ENCODE assay signal across 22 cellular contexts in the genomic region with DNA sequence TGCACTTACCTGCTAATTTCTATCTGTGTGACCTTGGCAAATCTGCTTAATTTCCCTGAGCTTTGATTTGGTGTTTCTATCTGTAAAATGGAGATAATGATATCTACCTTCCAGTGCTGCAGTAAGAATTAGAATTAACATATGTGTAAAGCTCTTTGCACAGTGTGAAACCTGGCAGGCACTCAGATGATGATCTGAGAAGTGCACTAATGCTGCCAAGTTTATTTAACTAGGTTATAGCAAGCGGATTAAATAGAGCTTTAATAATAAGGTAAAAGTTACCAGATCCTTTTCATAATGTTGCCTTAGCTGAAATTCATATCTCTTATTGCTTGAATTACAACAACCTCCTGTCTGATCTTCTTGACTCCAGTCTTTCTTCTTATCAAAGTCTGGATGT.
A peak's percentile ranks its signal among the peaks of the same experiment; 100 is the strongest.
DNase-seq lines count a peak whose midpoint lies in the region; ATAC-seq and TF ChIP-seq lines count a peak whose summit lies in the region.
"Had no signal": no experiment of that assay in that cellular context is flagged by ENCODE, and none has a peak within 500 bp of the region (broad histone marks: within the 10 kb centered on the region; RNA-seq: fewer than 3 reads in every experiment).

No MANE protein-coding gene starts in this region.

- no peak for DNase-seq in CD8-positive, alpha-beta T cell
- DNase-seq in NCI-H446 treated with DMSO at 0.1 percent for 48 hours (lab: John Stamatoyannopoulos, UW) (peak; percentile 22), astrocyte of the cerebellum (ENCODE audit: low read depth) (peak; percentile 57)
- no peak for DNase-seq in naive thymus-derived CD4-positive, alpha-beta T cell
- DNase-seq: Calu3, GOT3, HFFc6, NCI-H1048, NCI-H1436, NCI-H2029, NCI-H526, SIG-M5, SK-N-SH, SW 1271, T-helper 17 cell had no signal

- H3K9me3 Mint-ChIP-seq in CD8-positive, alpha-beta T cell, result peaks cover 12% of the 10 kb centered on the region
- peaks cover 0 to 12% (median 0%) of the 10 kb centered on the region in 11 donors for H3K9me3 Mint-ChIP-seq in naive thymus-derived CD4-positive, alpha-beta T cell
- H3K9me3 Mint-ChIP-seq: HFFc6 had no signal

- no peaks in the 10 kb centered on the region for H3K27me3 ChIP-seq in CD8-positive, alpha-beta T cell (ENCODE audit: insufficient read depth, low read length)
- H3K27me3 ChIP-seq in naive thymus-derived CD4-positive, alpha-beta T cell (ENCODE audit: control insufficient read depth in 2 of 2, insufficient read depth in 2 of 2, low read length in 2 of 2), result no peaks in the 10 kb centered on the region

- no peaks in the 10 kb centered on the region for H3K27me3 Mint-ChIP-seq in CD8-positive, alpha-beta T cell (ENCODE audit: low read depth)
- peaks cover 0 to 2% (median 0%) of the 10 kb centered on the region in 5 donors for H3K27me3 Mint-ChIP-seq in naive thymus-derived CD4-positive, alpha-beta T cell
- H3K27me3 Mint-ChIP-seq: T-helper 17 cell had no signal

- CTCF ChIA-PET in CD8-positive, alpha-beta T cell (lab: Charles Lee), result interaction anchor here (0.8 kb wide), 1 partner anchor 18 kb away, joined by 3 read pairs; no protein-coding TSS in a partner anchor
- CTCF ChIA-PET in naive thymus-derived CD4-positive, alpha-beta T cell (lab: Charles Lee), result no interaction called here

- H3K4me1 ChIP-seq in CD8-positive, alpha-beta T cell (ENCODE audit: insufficient read depth, low read length), result peaks cover 39% of the 10 kb centered on the region
- H3K4me1 ChIP-seq in naive thymus-derived CD4-positive, alpha-beta T cell (ENCODE audit: control insufficient read depth in 2 of 2, insufficient read depth in 2 of 2, low read length in 2 of 2), result peaks cover 36% of the 10 kb centered on the region in 2 donors
- H3K4me1 ChIP-seq: HAP-1 had no signal

- in situ Hi-C loops in astrocyte of the cerebellum (cut with HindIII; ENCODE audit: low sequenced_read_pairs), result no loop called here

- H3K4me3 Mint-ChIP-seq in CD8-positive, alpha-beta T cell, result no peak overlapping the region
- no peak overlapping the region for H3K4me3 Mint-ChIP-seq in naive thymus-derived CD4-positive, alpha-beta T cell
- H3K4me3 Mint-ChIP-seq: B cell, HFFc6, T-helper 17 cell had no signal

- H3K36me3 ChIP-seq in CD8-positive, alpha-beta T cell (ENCODE audit: insufficient read depth, low read length), result no peaks in the 10 kb centered on the region
- no peaks in the 10 kb centered on the region for H3K36me3 ChIP-seq in naive thymus-derived CD4-positive, alpha-beta T cell (ENCODE audit: control insufficient read depth in 2 of 3, insufficient read depth in 3 of 3, low read length in 3 of 3)
- H3K36me3 ChIP-seq: HAP-1 had no signal

- H3K27ac ChIP-seq in CD8-positive, alpha-beta T cell (ENCODE audit: low read depth, low read length), result no peak overlapping the region
- H3K27ac ChIP-seq in naive thymus-derived CD4-positive, alpha-beta T cell (ENCODE audit: low read depth, low read length), result no peak overlapping the region
- H3K27ac ChIP-seq: C4-2B had no signal

- POLR2A ChIA-PET in CD8-positive, alpha-beta T cell (lab: Charles Lee), result no interaction called here
- POLR2A ChIA-PET in naive thymus-derived CD4-positive, alpha-beta T cell (lab: Charles Lee), result no interaction called here

- no peak for ATAC-seq in CD8-positive, alpha-beta T cell
- ATAC-seq in naive thymus-derived CD4-positive, alpha-beta T cell, result no peak
- ATAC-seq in GM18868 (IDR thresholded peaks at IDR 0.05; ENCODE audit: unreplicated experiment) (no peak), HG03457 (IDR thresholded peaks at IDR 0.05; ENCODE audit: unreplicated experiment) (no peak), HG02870 (IDR thresholded peaks at IDR 0.05; ENCODE audit: unreplicated experiment) (no peak)
- ATAC-seq: GM12878, T-helper 17 cell had no signal

- no peak overlapping the region for H3K4me3 ChIP-seq in CD8-positive, alpha-beta T cell (ENCODE audit: low read depth, low read length)
- no peak overlapping the region for H3K4me3 ChIP-seq in astrocyte of the cerebellum (ENCODE audit: low read depth, low read length)
- no peak overlapping the region for H3K4me3 ChIP-seq in naive thymus-derived CD4-positive, alpha-beta T cell (ENCODE audit: low read length)
- H3K4me3 ChIP-seq: GM12878, HAP-1 had no signal

- TF ChIP-seq CTCF in CD8-positive, alpha-beta T cell (IDR thresholded peaks at IDR 0.05), result no peak
- no peak for TF ChIP-seq CTCF in astrocyte of the cerebellum (IDR thresholded peaks at IDR 0.05; ENCODE audit: low read depth, low read length, missing control alignments)

- H3K27ac Mint-ChIP-seq in CD8-positive, alpha-beta T cell, result peak overlapping the region; percentile 58
- peak overlapping the region in 6 of 9 donors; percentile 18 to 60 (median 33) for H3K27ac Mint-ChIP-seq in naive thymus-derived CD4-positive, alpha-beta T cell
- H3K27ac Mint-ChIP-seq: B cell, HFFc6, T-helper 17 cell had no signal

- peaks cover 65% of the 10 kb centered on the region for H3K4me1 Mint-ChIP-seq in CD8-positive, alpha-beta T cell (ENCODE audit: low read depth)
- peaks cover 37 to 68% (median 59%) of the 10 kb centered on the region in 7 donors for H3K4me1 Mint-ChIP-seq in naive thymus-derived CD4-positive, alpha-beta T cell

- H3K9me3 ChIP-seq in CD8-positive, alpha-beta T cell (ENCODE audit: low read length), result no peaks in the 10 kb centered on the region
- H3K9me3 ChIP-seq in naive thymus-derived CD4-positive, alpha-beta T cell (ENCODE audit: control insufficient read depth in 2 of 3, low read length in 3 of 3), result no peaks in the 10 kb centered on the region
- H3K9me3 ChIP-seq: HAP-1, SK-N-SH had no signal

- intact Hi-C loops in CD8-positive, alpha-beta T cell (cut with DNase I, micrococcal nuclease), result no loop called here
- intact Hi-C loops in naive thymus-derived CD4-positive, alpha-beta T cell (cut with micrococcal nuclease), result loop anchor here in 1 of 2 donors (5.0 to 10.0 kb wide), 2 partner anchors 345 to 743 kb away; no protein-coding TSS in a partner anchor

- no peaks in the 10 kb centered on the region for H3K36me3 Mint-ChIP-seq in CD8-positive, alpha-beta T cell
- H3K36me3 Mint-ChIP-seq in naive thymus-derived CD4-positive, alpha-beta T cell, result peaks cover 0 to 26% (median 0%) of the 10 kb centered on the region in 5 donors

Comparison
In these comparisons a context has a peak if more than half of its experiments do, and no peak if none do; other contexts are left out.
1. DNase-seq: peak in NCI-H446 treated with DMSO at 0.1 percent for 48 hours (single experiment) and astrocyte of the cerebellum (single experiment); none in CD8-positive, alpha-beta T cell (0 of 7) and naive thymus-derived CD4-positive, alpha-beta T cell (0 of 9).